9 cellular contexts compared by ENCODE assay signal in the genomic region with DNA sequence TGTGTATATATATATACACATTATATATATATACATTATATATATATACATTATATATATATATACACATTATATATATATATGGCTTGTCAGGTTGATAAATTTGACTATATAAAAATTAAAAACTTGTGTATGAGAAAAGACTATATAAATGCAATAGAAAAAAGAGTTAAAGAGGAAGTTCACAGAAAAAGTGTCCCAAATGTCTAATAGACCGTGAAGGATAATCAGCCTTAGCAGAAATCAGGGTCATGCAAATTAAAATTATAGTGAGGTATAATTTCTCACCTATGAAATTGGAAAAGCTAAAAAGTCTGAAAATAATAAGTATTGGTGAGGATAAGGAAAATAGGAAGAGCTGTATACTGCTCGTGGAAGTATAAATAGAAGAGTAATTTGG. TPM values are rescaled to one million over a fixed set of nuclear protein-coding genes. Genes with fewer than 3 reads are reported as not detected.
"Had no signal": no experiment of that assay in that cellular context is flagged by ENCODE, and none has a peak within 500 bp of the region (broad histone marks: within the 10 kb centered on the region; RNA-seq: fewer than 3 reads in every experiment).

No MANE protein-coding gene starts in this region.

- DNase-seq: IMR-90, KBM-7, KG1 had no signal

- H3K4me3 ChIP-seq: K562 had no signal

- H3K27ac ChIP-seq: HL-60 had no signal

- H3K4me3 Mint-ChIP-seq: IgD-negative memory B cell had no signal

- ATAC-seq: HepG2, K562 had no signal

- FAIRE-seq: HepG2, HTR-8/SVneo, K562 had no signal

RNA-seq across cellular contexts. Expression of a gene that starts 51.1 kb away (rescaled TPM):
- polyA plus RNA-seq: IgD-negative memory B cell had no signal

RNA-seq across cellular contexts. Expression of a gene that starts 52.9 kb away (rescaled TPM):
- total RNA-seq: HT1080, IMR-90 had no signal
- polyA plus RNA-seq: IMR-90 had no signal
